ENCODE assay signal across 17 cellular contexts in genomic region chr12:88924162-88924561, GRCh38.
A peak's percentile ranks its signal among the peaks of the same experiment; 100 is the strongest.
DNase-seq lines count a peak whose midpoint lies in the region; ATAC-seq, FAIRE-seq and TF ChIP-seq lines count a peak whose summit lies in the region.
"Had no signal": no experiment of that assay in that cellular context is flagged by ENCODE, and none has a peak within 500 bp of the region (broad histone marks: within the 10 kb centered on the region; RNA-seq: fewer than 3 reads in every experiment).

No MANE protein-coding gene starts in this region.

- TF ChIP-seq POLR2A in prostate gland (IDR thresholded peaks at IDR 0.05): no peak

- peaks cover 4% of the 10 kb centered on the region; the same call in 1 of the 2 replicates for H3K36me3 Mint-ChIP-seq in HFFc6 (ENCODE audit: low read depth)
- no peaks in the 10 kb centered on the region for H3K36me3 Mint-ChIP-seq in astrocyte (ENCODE audit: low read depth, unreplicated experiment)
- no peaks in the 10 kb centered on the region for H3K36me3 Mint-ChIP-seq in stimulated activated naive B cell treated with anti-CD40 and anti-IgM and Interleukin-4, amounts not matched to agents 10 μg/mL and 1 μg/mL and 100 μg/mL, for 72 hours
- H3K36me3 Mint-ChIP-seq: CD14-positive monocyte had no signal

- H3K4me1 Mint-ChIP-seq in HFFc6 (ENCODE audit: low read depth) (peaks cover 74% of the 10 kb centered on the region), astrocyte (ENCODE audit: low read depth, unreplicated experiment) (peaks cover 14% of the 10 kb centered on the region)
- H3K4me1 Mint-ChIP-seq in stimulated activated naive B cell treated with anti-CD40 and anti-IgM and Interleukin-4, amounts not matched to agents 10 μg/mL and 1 μg/mL and 100 μg/mL, for 72 hours: no peaks in the 10 kb centered on the region
- H3K4me1 Mint-ChIP-seq: CD14-positive monocyte had no signal

- H2AFZ ChIP-seq in astrocyte (ENCODE audit: low read depth, low read length): no peak overlapping the region
- H2AFZ ChIP-seq: PC-9 had no signal

- H3K4me2 ChIP-seq in BLaER1 (peak overlapping the region; percentile 36), astrocyte (ENCODE audit: low read length) (no peak overlapping the region)
- H3K4me2 ChIP-seq: A549, PC-9 had no signal

- peak; percentile 9 for FAIRE-seq in astrocyte (lab: Jason Lieb, UNC)

- H4K20me1 ChIP-seq in BLaER1 (no peaks in the 10 kb centered on the region), astrocyte (ENCODE audit: insufficient read depth, low read length) (no peaks in the 10 kb centered on the region)

- intact Hi-C loops in prostate gland (cut with DNase I): no loop called here

- no peaks in the 10 kb centered on the region for H3K79me2 ChIP-seq in astrocyte (ENCODE audit: insufficient read depth, low read length)

- TF ChIP-seq CTCF in HFFc6 (IDR thresholded peaks at IDR 0.05) (no peak), astrocyte (IDR thresholded peaks at IDR 0.05; ENCODE audit: insufficient read depth, low read depth, low read length) (no peak), prostate gland (IDR thresholded peaks at IDR 0.05) (no peak)

- peaks cover 8% of the 10 kb centered on the region for H3K4me1 ChIP-seq in BLaER1
- peaks cover 18% of the 10 kb centered on the region for H3K4me1 ChIP-seq in astrocyte (ENCODE audit: insufficient read depth, low read length)
- H3K4me1 ChIP-seq in prostate gland (replicated peaks): no peaks in the 10 kb centered on the region

- no peaks in the 10 kb centered on the region; the same call in 1 of the 2 replicates for H3K27me3 Mint-ChIP-seq in HFFc6 (ENCODE audit: insufficient read depth)
- H3K27me3 Mint-ChIP-seq in astrocyte (ENCODE audit: low read depth, unreplicated experiment): no peaks in the 10 kb centered on the region
- peaks cover 0 to 7% of the 10 kb centered on the region in 2 donors for H3K27me3 Mint-ChIP-seq in stimulated activated naive B cell treated with anti-CD40 and anti-IgM and Interleukin-4, amounts not matched to agents 10 μg/mL and 1 μg/mL and 100 μg/mL, for 72 hours

- WGBS in prostate gland: 26% methylated on average over 4 of the region's 4 CpGs

- no peak for ATAC-seq in stimulated activated naive B cell treated with anti-CD40 and anti-IgM and Interleukin-4, amounts not matched to agents 10 μg/mL and 1 μg/mL and 100 μg/mL, for 72 hours (replicated peaks)
- ATAC-seq: A549 had no signal

- H3K9ac ChIP-seq in BLaER1 (no peak overlapping the region), astrocyte (ENCODE audit: low read length) (no peak overlapping the region)

- no peaks in the 10 kb centered on the region for H3K9me3 ChIP-seq in BLaER1
- no peaks in the 10 kb centered on the region for H3K9me3 ChIP-seq in astrocyte (ENCODE audit: insufficient read depth, low read depth, low read length)
- no peaks in the 10 kb centered on the region for H3K9me3 ChIP-seq in prostate gland
- H3K9me3 ChIP-seq: A549 had no signal

- H3K4me3 Mint-ChIP-seq in HFFc6: no peak overlapping the region
- no peak overlapping the region for H3K4me3 Mint-ChIP-seq in astrocyte (ENCODE audit: unreplicated experiment)
- no peak overlapping the region for H3K4me3 Mint-ChIP-seq in stimulated activated naive B cell treated with anti-CD40 and anti-IgM and Interleukin-4, amounts not matched to agents 10 μg/mL and 1 μg/mL and 100 μg/mL, for 72 hours
- H3K4me3 Mint-ChIP-seq: CD14-positive monocyte had no signal

- H3K9me3 Mint-ChIP-seq in HFFc6: no peaks in the 10 kb centered on the region
- H3K9me3 Mint-ChIP-seq in astrocyte (ENCODE audit: unreplicated experiment): no peaks in the 10 kb centered on the region
- H3K9me3 Mint-ChIP-seq in stimulated activated naive B cell treated with anti-CD40 and anti-IgM and Interleukin-4, amounts not matched to agents 10 μg/mL and 1 μg/mL and 100 μg/mL, for 72 hours: peaks cover 2 to 3% of the 10 kb centered on the region in 2 donors

- peak overlapping the region; percentile 29; the same call in 1 of the 2 replicates for H3K27ac Mint-ChIP-seq in HFFc6
- no peak overlapping the region for H3K27ac Mint-ChIP-seq in astrocyte (ENCODE audit: unreplicated experiment)
- no peak overlapping the region for H3K27ac Mint-ChIP-seq in stimulated activated naive B cell treated with anti-CD40 and anti-IgM and Interleukin-4, amounts not matched to agents 10 μg/mL and 1 μg/mL and 100 μg/mL, for 72 hours
- H3K27ac Mint-ChIP-seq: CD14-positive monocyte had no signal

- H3K4me3 ChIP-seq in BLaER1: no peak overlapping the region
- no peak overlapping the region for H3K4me3 ChIP-seq in astrocyte (ENCODE audit: insufficient read depth, low read depth, low read length)
- no peak overlapping the region for H3K4me3 ChIP-seq in prostate gland
- H3K4me3 ChIP-seq: A549, PC-9 had no signal

- H3K27ac ChIP-seq in BLaER1 (no peak overlapping the region), astrocyte (ENCODE audit: low read depth, low read length) (no peak overlapping the region), prostate gland (no peak overlapping the region)
- H3K27ac ChIP-seq: RWPE1 had no signal

- no peaks in the 10 kb centered on the region for H3K36me3 ChIP-seq in BLaER1
- no peaks in the 10 kb centered on the region for H3K36me3 ChIP-seq in astrocyte (ENCODE audit: insufficient read depth, low read length)
- H3K36me3 ChIP-seq in prostate gland: no peaks in the 10 kb centered on the region

- H3K27me3 ChIP-seq in BLaER1 (no peaks in the 10 kb centered on the region), astrocyte (ENCODE audit: insufficient read depth, low read length) (no peaks in the 10 kb centered on the region), prostate gland (replicated peaks; ENCODE audit: insufficient read depth) (no peaks in the 10 kb centered on the region)

- DNase-seq in HFFc6: no peak
- DNase-seq in astrocyte (ENCODE audit: low read depth): no peak
- peak; percentile 31 for DNase-seq in prostate gland (ENCODE audit: low spot score)
- DNase-seq in NCI-H345 treated with DMSO at 0.1 percent for 48 hours (lab: John Stamatoyannopoulos, UW; ENCODE audit: unreplicated experiment): no peak
- no peak for DNase-seq in stimulated activated naive B cell treated with anti-CD40 and anti-IgM and Interleukin-4, amounts not matched to agents 10 μg/mL and 1 μg/mL and 100 μg/mL, for 72 hours
- DNase-seq in DMS153 (lab: John Stamatoyannopoulos, UW): no peak
- DNase-seq: DND-41, NCI-H1105 treated with DMSO at 0.1 percent for 48 hours, NCI-H1694, NCI-H2081 treated with DMSO at 0.1 percent for 48 hours, NCI-H2227 treated with DMSO at 0.1 percent for 48 hours, NCI-H524 treated with DMSO at 0.1 percent for 48 hours, PC-9 had no signal
